In the genomic region with DNA sequence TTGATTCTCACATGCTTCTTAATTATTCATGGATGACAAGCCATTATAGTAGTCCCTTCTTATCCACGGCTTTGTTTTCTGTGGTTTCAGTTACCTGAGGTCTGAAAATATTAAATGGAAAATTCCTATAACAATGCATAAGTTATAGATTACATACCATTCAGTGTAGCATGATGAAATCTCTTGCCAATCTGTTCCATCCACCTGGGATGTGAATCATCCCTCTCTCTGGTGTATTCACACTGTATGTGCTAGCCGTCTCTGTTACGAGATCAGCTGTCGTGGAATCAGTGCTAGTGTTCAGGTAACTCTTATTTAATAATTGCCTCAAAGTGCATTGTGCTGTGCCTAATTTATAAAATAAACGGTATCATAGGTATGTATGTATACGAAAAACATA, we compare ENCODE assay signal across 1 cellular context.
TF ChIP-seq lines count a peak whose summit lies in the region.

No MANE protein-coding gene starts in this region.

TF ChIP-seq in K562, 482 proteins besides CTCF, POLR2A, EP300 and RAD21:
- TF ChIP-seq ATF3 (IDR thresholded peaks at IDR 0.05) (peak; percentile 62), ATF3 (CRISPR knock-in tag; conservative IDR thresholded peaks at IDR 0.05) (no peak), CEBPG (CRISPR knock-in tag; IDR thresholded peaks at IDR 0.05) (no peak), CEBPG (tag; conservative IDR thresholded peaks at IDR 0.05 in 1 of 2, IDR thresholded peaks at IDR 0.05 in 1 of 2) (peak in 1 of 2 experiments; percentile 80; a peak in 2 of 4 replicates), SREBF1 (IDR thresholded peaks at IDR 0.05; ENCODE audit: borderline replicate concordance, low read depth, low read length) (no peak), FOSL1 (tag; conservative IDR thresholded peaks at IDR 0.05) (peak; percentile 59), TAL1 (IDR thresholded peaks at IDR 0.05) (no peak)
TF ChIP-seq in K562: peak in this region for 3.
